24 cellular contexts compared by ENCODE assay signal in genomic region chr15:70690012-70690411, GRCh38.
"Had no signal": no experiment of that assay in that cellular context is flagged by ENCODE, and none has a peak within 500 bp of the region (broad histone marks: within the 10 kb centered on the region; RNA-seq: fewer than 3 reads in every experiment).

No MANE protein-coding gene starts in this region.

- H3K27ac ChIP-seq: adrenal gland, breast epithelium, coronary artery, sigmoid colon, transverse colon, uterus had no signal

- H3K4me3 Mint-ChIP-seq: activated B cell treated with CpG ODN at 0.5 μM for 24 hours; activated CD4-positive, alpha-beta T cell treated with anti-CD3 and anti-CD28 coated beads for 36 hours; activated naive CD8-positive, alpha-beta T cell; activated T-cell treated with anti-CD3 and anti-CD28 coated beads, Interleukin-2, amount 50 U/mL, for 24 hours; activated T-helper 17 cell treated with anti-CD3 and anti-CD28 coated beads, Interleukin-2, amount 50 U/mL, for 72 hours; nephron progenitor cell; stimulated activated naive B cell treated with anti-CD40 and anti-IgM and Interleukin-4, amounts not matched to agents 10 μg/mL and 1 μg/mL and 100 μg/mL, for 72 hours; T-helper 1 cell treated with Interleukin-12 subunit alpha and Interleukin-12 subunit beta and Interleukin-4 antibody, amounts not matched to agents 30 μg/mL and 1 μg/mL, for 36 hours had no signal

- H3K9me3 Mint-ChIP-seq: activated B cell treated with CpG ODN at 0.5 μM for 24 hours; activated T-cell treated with anti-CD3 and anti-CD28 coated beads, Interleukin-2, amount 50 U/mL, for 24 hours; activated T-helper 17 cell treated with anti-CD3 and anti-CD28 coated beads, Interleukin-2, amount 50 U/mL, for 72 hours; nephron progenitor cell; stimulated activated naive B cell treated with anti-CD40 and anti-IgM and Interleukin-4, amounts not matched to agents 10 μg/mL and 1 μg/mL and 100 μg/mL, for 72 hours; T-helper 1 cell treated with Interleukin-12 subunit alpha and Interleukin-12 subunit beta and Interleukin-4 antibody, amounts not matched to agents 30 μg/mL and 1 μg/mL, for 36 hours had no signal

- H3K36me3 ChIP-seq: adrenal gland, breast epithelium, uterus had no signal

- H3K9me3 ChIP-seq: adrenal gland, breast epithelium, sigmoid colon, transverse colon, uterus had no signal

- H3K36me3 Mint-ChIP-seq: stimulated activated naive B cell treated with anti-CD40 and anti-IgM and Interleukin-4, amounts not matched to agents 10 μg/mL and 1 μg/mL and 100 μg/mL, for 72 hours had no signal

- H3K4me3 ChIP-seq: adrenal gland, breast epithelium, coronary artery, sigmoid colon, transverse colon, uterus had no signal

- H3K27me3 ChIP-seq: adrenal gland, breast epithelium, sigmoid colon, transverse colon, uterus had no signal

- DNase-seq: activated B cell treated with CpG ODN at 0.5 μM for 24 hours; activated CD4-positive, alpha-beta T cell treated with anti-CD3 and anti-CD28 coated beads for 36 hours; activated CD4-positive, alpha-beta T cell treated with anti-CD3 and anti-CD28 coated beads, Interleukin-2, amount 50 U/mL, for 4 hours; activated CD8-positive, alpha-beta memory T cell treated with anti-CD3 and anti-CD28 coated beads for 24 hours; activated CD8-positive, alpha-beta memory T cell treated with anti-CD3 and anti-CD28 coated beads, Interleukin-2, amount 50 U/mL, for 4 hours; activated T-cell treated with anti-CD3 and anti-CD28 coated beads, Interleukin-2, amount 50 U/mL, for 24 hours; adrenal gland; erythroblast; foreskin melanocyte; glutamatergic neuron; hippocampal formation; nephron progenitor cell; sigmoid colon; stimulated activated CD4-positive, alpha-beta T cell treated with anti-CD3 and anti-CD28 coated beads, Interleukin-2, amount 100 ng/mL, for 48 hours; stimulated activated CD8-positive, alpha-beta memory T cell treated with anti-CD3 and anti-CD28 coated beads, Interleukin-4, amount 100 ng/mL, for 48 hours; stimulated activated naive B cell treated with anti-CD40 and anti-IgM and Interleukin-4, amounts not matched to agents 10 μg/mL and 1 μg/mL and 100 μg/mL, for 72 hours; T1000; transverse colon; uterus had no signal

- H3K4me1 Mint-ChIP-seq: activated B cell treated with CpG ODN at 0.5 μM for 24 hours; activated CD4-positive, alpha-beta T cell treated with anti-CD3 and anti-CD28 coated beads for 36 hours; activated T-helper 17 cell treated with anti-CD3 and anti-CD28 coated beads, Interleukin-2, amount 50 U/mL, for 72 hours; nephron progenitor cell; stimulated activated naive B cell treated with anti-CD40 and anti-IgM and Interleukin-4, amounts not matched to agents 10 μg/mL and 1 μg/mL and 100 μg/mL, for 72 hours had no signal

- H3K27ac Mint-ChIP-seq: activated B cell treated with CpG ODN at 0.5 μM for 24 hours; activated CD4-positive, alpha-beta T cell treated with anti-CD3 and anti-CD28 coated beads for 36 hours; activated naive CD8-positive, alpha-beta T cell; activated T-cell treated with anti-CD3 and anti-CD28 coated beads, Interleukin-2, amount 50 U/mL, for 24 hours; activated T-helper 17 cell treated with anti-CD3 and anti-CD28 coated beads, Interleukin-2, amount 50 U/mL, for 72 hours; nephron progenitor cell; stimulated activated naive B cell treated with anti-CD40 and anti-IgM and Interleukin-4, amounts not matched to agents 10 μg/mL and 1 μg/mL and 100 μg/mL, for 72 hours; T-helper 1 cell treated with Interleukin-12 subunit alpha and Interleukin-12 subunit beta and Interleukin-4 antibody, amounts not matched to agents 30 μg/mL and 1 μg/mL, for 36 hours had no signal

- H3K4me1 ChIP-seq: sigmoid colon, transverse colon, uterus had no signal
